In the genomic region with DNA sequence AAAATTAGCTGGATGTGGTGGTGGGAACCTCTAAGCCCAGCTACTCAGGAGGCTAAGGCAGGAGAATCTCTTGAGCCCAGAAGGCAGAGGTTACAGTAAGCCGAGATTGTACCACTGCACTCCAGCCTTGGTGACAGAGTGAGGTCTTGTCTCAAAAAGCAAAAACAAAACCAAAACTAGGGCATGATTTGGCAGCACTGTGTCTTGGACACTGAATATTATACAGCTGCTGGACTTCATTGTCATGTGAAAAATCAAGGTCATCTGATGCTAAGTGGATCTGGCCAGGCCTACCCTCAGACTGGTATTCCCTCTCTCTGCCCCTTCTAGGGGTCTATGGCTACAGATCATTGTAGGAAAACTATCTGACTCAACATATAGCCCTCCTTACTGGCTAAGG, we compare ENCODE assay signal across 27 cellular contexts. TPM values are rescaled to one million over a fixed set of nuclear protein-coding genes. Genes with fewer than 3 reads are reported as not detected.
DNase-seq lines count a peak whose midpoint lies in the region; ATAC-seq lines count a peak whose summit lies in the region.
"Had no signal": no experiment of that assay in that cellular context is flagged by ENCODE, and none has a peak within 500 bp of the region (broad histone marks: within the 10 kb centered on the region; RNA-seq: fewer than 3 reads in every experiment).

No MANE protein-coding gene starts in this region.

- H3K79me1 ChIP-seq in neuronal stem cell (ENCODE audit: low read depth, low read length) = no peaks in the 10 kb centered on the region

- no peak overlapping the region for H2BK120ac ChIP-seq in neuronal stem cell (ENCODE audit: low read depth, low read length)

- H2AFZ ChIP-seq in neuronal stem cell (ENCODE audit: low read length) = no peak overlapping the region
- H2AFZ ChIP-seq: GM23338, parathyroid adenoma had no signal

- H3K27ac Mint-ChIP-seq in activated CD4-positive, alpha-beta T cell treated with anti-CD3 and anti-CD28 coated beads, Interleukin-2, amount 10 ng/mL, durations not matched to agents 24 days and 14 days = peak overlapping the region; percentile 18
- peak overlapping the region; percentile 3 to 93 (median 83) for H3K27ac Mint-ChIP-seq in IgD-negative memory B cell
- H3K27ac Mint-ChIP-seq in immature natural killer cell = peak overlapping the region; percentile 68 to 86 (median 84)
- H3K27ac Mint-ChIP-seq in effector memory CD8-positive, alpha-beta T cell = peak overlapping the region in 1 of 2 donors; percentile 84
- H3K27ac Mint-ChIP-seq: activated CD4-positive, alpha-beta T cell treated with anti-CD3 and anti-CD28 coated beads, Interleukin-2, amount 10 ng/mL, durations not matched to agents 7 days and 5 days; activated naive CD4-positive, alpha-beta T cell treated with anti-CD3 and anti-CD28 coated beads, Interleukin-2, amount 50 U/mL, for 24 hours; GM23338; HFFc6; nephron progenitor cell; stimulated activated naive CD8-positive, alpha-beta T cell treated with anti-CD3 and anti-CD28 coated beads, Interleukin-15, Interleukin-2, amounts not matched to agents 100 ng/mL and 50 ng/mL, for 24 hours had no signal

- H2BK15ac ChIP-seq in neuronal stem cell (ENCODE audit: low read length) = no peak overlapping the region

- H3K27me3 ChIP-seq in neuronal stem cell (ENCODE audit: control insufficient read depth in 3 of 3, insufficient read depth in 3 of 3, low read depth in 1 of 3, low read length in 3 of 3) = no peaks in the 10 kb centered on the region
- H3K27me3 ChIP-seq: cardiac muscle cell, tibial nerve had no signal

- no peak for DNase-seq in activated CD4-positive, alpha-beta T cell treated with anti-CD3 and anti-CD28 coated beads, Interleukin-2, amount 10 ng/mL, durations not matched to agents 24 days and 14 days
- DNase-seq in activated CD4-positive, alpha-beta T cell treated with anti-CD3 and anti-CD28 coated beads, Interleukin-2, amount 50 U/mL, for 1 hour = no peak
- DNase-seq in immature natural killer cell (no peak), neuronal stem cell (ENCODE audit: low spot score) (no peak), activated T-cell treated with anti-CD3 and anti-CD28 coated beads for 4 hours (no peak)
- no peak for DNase-seq in effector memory CD8-positive, alpha-beta T cell
- DNase-seq in activated naive CD4-positive, alpha-beta T cell treated with anti-CD3 and anti-CD28 coated beads, Interleukin-2, amount 50 U/mL, for 16 hours = no peak
- DNase-seq: 8988T; activated CD4-positive, alpha-beta T cell treated with anti-CD3 and anti-CD28 coated beads, Interleukin-2, amount 10 ng/mL, durations not matched to agents 7 days and 5 days; aorta; cortex of kidney; left ventricle myocardium inferior; NCI-H146; NCI-H510A treated with DMSO at 0.1 percent for 48 hours; nephron progenitor cell; right cardiac atrium; stimulated activated CD4-positive, alpha-beta T cell treated with anti-CD3 and anti-CD28 coated beads, Interleukin-4, amount 100 ng/mL, for 4 hours; T-helper 2 cell had no signal

- H2BK5ac ChIP-seq in neuronal stem cell (ENCODE audit: low read length) = no peak overlapping the region

- intact Hi-C loops in activated CD4-positive, alpha-beta T cell treated with anti-CD3 and anti-CD28 coated beads, Interleukin-2, amount 10 ng/mL, durations not matched to agents 24 days and 14 days (cut with micrococcal nuclease) = no loop called here

- peaks cover 5% of the 10 kb centered on the region for H3K9me3 Mint-ChIP-seq in activated CD4-positive, alpha-beta T cell treated with anti-CD3 and anti-CD28 coated beads, Interleukin-2, amount 10 ng/mL, durations not matched to agents 24 days and 14 days
- H3K9me3 Mint-ChIP-seq in IgD-negative memory B cell = peaks cover 2 to 14% (median 7%) of the 10 kb centered on the region in 3 donors
- H3K9me3 Mint-ChIP-seq in immature natural killer cell = peaks cover 0 to 12% (median 5%) of the 10 kb centered on the region in 6 donors
- H3K9me3 Mint-ChIP-seq in effector memory CD8-positive, alpha-beta T cell = peaks cover 4 to 8% of the 10 kb centered on the region in 2 donors

- H3K4me3 ChIP-seq in neuronal stem cell (ENCODE audit: low read length in 2 of 2) = no peak overlapping the region
- H3K4me3 ChIP-seq: cardiac muscle cell, GM23338, left ventricle myocardium inferior, tibial nerve had no signal

- peaks cover 4 to 5% of the 10 kb centered on the region in 2 donors for H3K4me1 ChIP-seq in neuronal stem cell (ENCODE audit: control insufficient read depth in 2 of 2, insufficient read depth in 1 of 2, low read depth in 1 of 2, low read length in 2 of 2)
- H3K4me1 ChIP-seq: left ventricle myocardium inferior, parathyroid adenoma had no signal

- no peak overlapping the region for H3K23ac ChIP-seq in neuronal stem cell (ENCODE audit: low read depth, low read length, poor library complexity)

- H3K36me3 ChIP-seq in neuronal stem cell (replicated peaks in 1 of 2; ENCODE audit: control insufficient read depth in 2 of 2, insufficient read depth in 2 of 2, low read length in 2 of 2) = no peaks in the 10 kb centered on the region
- H3K36me3 ChIP-seq: cardiac muscle cell, left ventricle myocardium inferior, tibial nerve had no signal

- no peak overlapping the region for H3K27ac ChIP-seq in neuronal stem cell (replicated peaks; ENCODE audit: low read length)
- H3K27ac ChIP-seq: cardiac muscle cell, KMS-11, left ventricle myocardium inferior, parathyroid adenoma, tibial nerve had no signal

- H2BK12ac ChIP-seq in neuronal stem cell (ENCODE audit: low read length) = no peak overlapping the region

- no peak overlapping the region for H3K9ac ChIP-seq in neuronal stem cell (ENCODE audit: low read depth, low read length, poor library complexity)
- H3K9ac ChIP-seq: KMS-11, parathyroid adenoma had no signal

- no peak overlapping the region for H3K4me3 Mint-ChIP-seq in activated CD4-positive, alpha-beta T cell treated with anti-CD3 and anti-CD28 coated beads, Interleukin-2, amount 10 ng/mL, durations not matched to agents 24 days and 14 days
- H3K4me3 Mint-ChIP-seq in IgD-negative memory B cell (peak overlapping the region in 3 of 4 donors; percentile 24 to 89 (median 86)), immature natural killer cell (peak overlapping the region in 4 of 5 donors; percentile 12 to 59 (median 47))
- no peak overlapping the region for H3K4me3 Mint-ChIP-seq in effector memory CD8-positive, alpha-beta T cell
- H3K4me3 Mint-ChIP-seq: activated CD4-positive, alpha-beta T cell treated with anti-CD3 and anti-CD28 coated beads, Interleukin-2, amount 10 ng/mL, durations not matched to agents 7 days and 5 days; activated naive CD4-positive, alpha-beta T cell treated with anti-CD3 and anti-CD28 coated beads, Interleukin-2, amount 50 U/mL, for 24 hours; GM23338; HFFc6; nephron progenitor cell; stimulated activated naive CD8-positive, alpha-beta T cell treated with anti-CD3 and anti-CD28 coated beads, Interleukin-15, Interleukin-2, amounts not matched to agents 100 ng/mL and 50 ng/mL, for 24 hours had no signal

- H4K91ac ChIP-seq in neuronal stem cell (ENCODE audit: low read depth, low read length, poor library complexity) = no peak overlapping the region

- peaks cover 14% of the 10 kb centered on the region for H3K36me3 Mint-ChIP-seq in activated CD4-positive, alpha-beta T cell treated with anti-CD3 and anti-CD28 coated beads, Interleukin-2, amount 10 ng/mL, durations not matched to agents 24 days and 14 days (ENCODE audit: low read depth)
- H3K36me3 Mint-ChIP-seq in IgD-negative memory B cell (peaks cover 10% of the 10 kb centered on the region), immature natural killer cell (peaks cover 4 to 8% (median 5%) of the 10 kb centered on the region in 3 donors)
- H3K36me3 Mint-ChIP-seq in effector memory CD8-positive, alpha-beta T cell (ENCODE audit: insufficient read depth) = no peaks in the 10 kb centered on the region

- no CpG with 5 or more reads among the region's 1 CpG for WGBS in neuronal stem cell (ENCODE audit: extremely low coverage in 2 of 2, insufficient read length in 2 of 2, insufficient replicate concordance in 1 of 2), 2 donors

- peaks cover 30% of the 10 kb centered on the region for H3K4me1 Mint-ChIP-seq in activated CD4-positive, alpha-beta T cell treated with anti-CD3 and anti-CD28 coated beads, Interleukin-2, amount 10 ng/mL, durations not matched to agents 24 days and 14 days
- H3K4me1 Mint-ChIP-seq in IgD-negative memory B cell = peaks cover 23 to 37% (median 33%) of the 10 kb centered on the region in 3 donors
- no peaks in the 10 kb centered on the region for H3K4me1 Mint-ChIP-seq in immature natural killer cell
- H3K4me1 Mint-ChIP-seq in effector memory CD8-positive, alpha-beta T cell (ENCODE audit: low read depth in 2 of 2) = peaks cover 13 to 19% of the 10 kb centered on the region in 2 donors

- H3K18ac ChIP-seq in neuronal stem cell (ENCODE audit: low read length) = no peak overlapping the region

- no peak overlapping the region for H3K14ac ChIP-seq in neuronal stem cell (ENCODE audit: low read length)

- no peak for ATAC-seq in effector memory CD8-positive, alpha-beta T cell (replicated peaks)
- ATAC-seq: GM23338, right cardiac atrium had no signal

- peaks cover 2 to 6% of the 10 kb centered on the region in 2 donors for H3K9me3 ChIP-seq in neuronal stem cell (replicated peaks in 1 of 2; ENCODE audit: control insufficient read depth in 2 of 2, insufficient read depth in 1 of 2, low read depth in 1 of 2, low read length in 2 of 2)

- no peak overlapping the region for H3K4me2 ChIP-seq in neuronal stem cell (ENCODE audit: insufficient read depth, low read length, poor library complexity, severe bottlenecking)
- H3K4me2 ChIP-seq: GM23338, KMS-11 had no signal

- no peak overlapping the region for H2AK5ac ChIP-seq in neuronal stem cell (ENCODE audit: low read depth, low read length)

- H3K4ac ChIP-seq in neuronal stem cell (ENCODE audit: low read length) = no peak overlapping the region

- H4K8ac ChIP-seq in neuronal stem cell (ENCODE audit: low read depth, low read length) = no peak overlapping the region

- no peaks in the 10 kb centered on the region for H3K27me3 Mint-ChIP-seq in activated CD4-positive, alpha-beta T cell treated with anti-CD3 and anti-CD28 coated beads, Interleukin-2, amount 10 ng/mL, durations not matched to agents 24 days and 14 days
- no peaks in the 10 kb centered on the region for H3K27me3 Mint-ChIP-seq in IgD-negative memory B cell
- peaks cover 0 to 4% (median 0%) of the 10 kb centered on the region in 3 donors for H3K27me3 Mint-ChIP-seq in immature natural killer cell (ENCODE audit: low read depth in 3 of 3)
- no peaks in the 10 kb centered on the region for H3K27me3 Mint-ChIP-seq in effector memory CD8-positive, alpha-beta T cell
- H3K27me3 Mint-ChIP-seq: activated CD4-positive, alpha-beta T cell treated with anti-CD3 and anti-CD28 coated beads, Interleukin-2, amount 10 ng/mL, durations not matched to agents 7 days and 5 days; activated naive CD4-positive, alpha-beta T cell treated with anti-CD3 and anti-CD28 coated beads, Interleukin-2, amount 50 U/mL, for 24 hours; stimulated activated naive CD8-positive, alpha-beta T cell treated with anti-CD3 and anti-CD28 coated beads, Interleukin-15, Interleukin-2, amounts not matched to agents 100 ng/mL and 50 ng/mL, for 24 hours had no signal

RNA-seq across cellular contexts. Expression of a gene that starts 55.2 kb away (rescaled TPM):
- total RNA-seq in activated CD4-positive, alpha-beta T cell treated with anti-CD3 and anti-CD28 coated beads, Interleukin-2, amount 10 ng/mL, durations not matched to agents 24 days and 14 days = 151 and 154 TPM in 2 replicates
- polyA plus RNA-seq in IgD-negative memory B cell (162 TPM), immature natural killer cell (100 to 1,000 TPM; 194 to 275 (median 239) TPM)
- 357 TPM for polyA plus RNA-seq in neuronal stem cell (2013, experiment 1 of 2)
- polyA plus RNA-seq in neuronal stem cell (2013, experiment 2 of 2) = 340 TPM

RNA-seq across cellular contexts. Expression of a gene that starts 55.2 kb away (rescaled TPM):
- total RNA-seq in activated CD4-positive, alpha-beta T cell treated with anti-CD3 and anti-CD28 coated beads, Interleukin-2, amount 10 ng/mL, durations not matched to agents 24 days and 14 days = 52.8 and 55.4 TPM in 2 replicates
- polyA plus RNA-seq in IgD-negative memory B cell (0.93 TPM), immature natural killer cell (1 to 10 TPM in 2 of 3 donors, under 1 TPM in 1; 0.81 to 2.8 (median 1.9) TPM)
- polyA plus RNA-seq in neuronal stem cell (2013, experiment 1 of 2) = 15.1 TPM
- polyA plus RNA-seq in neuronal stem cell (2013, experiment 2 of 2) = 15.5 TPM

Comparison
In these comparisons a context has a peak if more than half of its experiments do, and no peak if none do; other contexts are left out.
1. H3K4me3 Mint-ChIP-seq: peak in IgD-negative memory B cell (3 of 4) and immature natural killer cell (4 of 5); none in activated CD4-positive, alpha-beta T cell treated with anti-CD3 and anti-CD28 coated beads, Interleukin-2, amount 10 ng/mL, durations not matched to agents 24 days and 14 days (single experiment) and effector memory CD8-positive, alpha-beta T cell (0 of 2).